Comparison of ENCODE assay signal across 1 cellular context in the genomic region with DNA sequence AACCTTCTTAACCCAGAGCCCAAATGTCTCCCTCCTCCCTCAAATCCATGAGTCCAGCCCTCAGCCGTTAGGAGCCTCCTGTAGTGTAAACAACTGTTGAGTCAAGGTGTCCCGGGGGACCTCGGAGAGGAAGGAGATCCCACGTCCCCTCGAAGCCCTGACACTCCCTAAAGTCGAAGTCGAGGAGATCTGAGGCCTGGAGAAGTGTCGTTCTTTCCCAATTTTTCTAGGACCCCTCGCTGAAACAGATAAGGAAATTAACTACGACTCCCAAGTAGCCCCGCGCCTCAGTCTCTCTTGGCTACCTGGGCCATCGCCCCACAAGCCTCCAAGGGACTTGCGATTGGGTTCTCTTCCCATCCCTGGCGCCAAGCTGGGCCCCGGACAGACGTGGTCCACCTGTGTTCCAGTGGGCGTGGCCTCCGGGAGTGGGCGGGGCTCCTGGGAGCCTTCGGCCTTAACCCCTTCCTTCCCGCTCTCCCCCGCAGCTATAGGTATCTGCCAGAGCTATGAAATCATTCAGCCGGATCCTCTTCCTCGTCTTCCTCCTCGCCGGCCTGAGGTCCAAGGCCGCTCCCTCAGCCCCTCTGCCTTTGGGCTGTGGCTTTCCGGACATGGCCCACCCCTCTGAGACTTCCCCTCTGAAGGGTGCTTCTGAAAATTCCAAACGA.
A peak's percentile ranks its signal among the peaks of the same experiment; 100 is the strongest.
TF ChIP-seq lines count a peak whose summit lies in the region.

No MANE protein-coding gene starts in this region.

TF ChIP-seq in K562, 482 proteins besides CTCF, POLR2A, EP300 and RAD21 (continues in another document):
- TF ChIP-seq, protein P1, sequence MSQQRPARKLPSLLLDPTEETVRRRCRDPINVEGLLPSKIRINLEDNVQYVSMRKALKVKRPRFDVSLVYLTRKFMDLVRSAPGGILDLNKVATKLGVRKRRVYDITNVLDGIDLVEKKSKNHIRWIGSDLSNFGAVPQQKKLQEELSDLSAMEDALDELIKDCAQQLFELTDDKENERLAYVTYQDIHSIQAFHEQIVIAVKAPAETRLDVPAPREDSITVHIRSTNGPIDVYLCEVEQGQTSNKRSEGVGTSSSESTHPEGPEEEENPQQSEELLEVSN (IDR thresholded peaks at IDR 0.05; ENCODE audit: borderline replicate concordance in 1 of 2, extremely low read depth in 1 of 2, insufficient read depth in 1 of 2, insufficient read length in 1 of 2, low read depth in 1 of 2, low read length in 1 of 2, poor library complexity in 1 of 2, severe bottlenecking in 1 of 2), result peak in 1 of 2 experiments; percentile 46
- TF ChIP-seq C11orf30 (IDR thresholded peaks at IDR 0.05; ENCODE audit: low read depth) (no peak), FOXM1 (IDR thresholded peaks at IDR 0.05; ENCODE audit: low read depth) (peak; percentile 71; the same call in 1 of the 2 replicates), FOXM1 (CRISPR knock-in tag; IDR thresholded peaks at IDR 0.05; ENCODE audit: low read depth) (no peak), ZNF263 (CRISPR knock-in tag; IDR thresholded peaks at IDR 0.05; ENCODE audit: borderline replicate concordance) (peak; percentile 94), NFE2L1 (tag; IDR thresholded peaks at IDR 0.05; ENCODE audit: borderline replicate concordance, low read depth) (no peak), HDAC2 (IDR thresholded peaks at IDR 0.05) (peak; percentile 60; the same call in 1 of the 2 replicates), PML (IDR thresholded peaks at IDR 0.05; ENCODE audit: low read length) (no peak), GATA2 (CRISPR knock-in tag; IDR thresholded peaks at IDR 0.05) (no peak), TSC22D4 (tag; IDR thresholded peaks at IDR 0.05) (no peak), ZNF146 (CRISPR knock-in tag; IDR thresholded peaks at IDR 0.05; ENCODE audit: unreplicated experiment) (no peak), NCOA4 (IDR thresholded peaks at IDR 0.05; ENCODE audit: partially characterized antibody) (no peak), YY1 (IDR thresholded peaks at IDR 0.05; ENCODE audit: borderline replicate concordance in 1 of 3, control insufficient read depth in 1 of 3, extremely low read depth in 1 of 3, insufficient read depth in 3 of 3, insufficient read length in 1 of 3, insufficient replicate concordance in 2 of 3, low read depth in 1 of 3, low read length in 2 of 3) (no peak), CTBP1 (IDR thresholded peaks at IDR 0.05; ENCODE audit: borderline replicate concordance) (peak; percentile 28), SPI1 (IDR thresholded peaks at IDR 0.05; ENCODE audit: borderline replicate concordance, low read depth, low read length) (peak; percentile 33; the same call in 1 of the 2 replicates), RFX1 (IDR thresholded peaks at IDR 0.05) (no peak), ETV1 (tag; conservative IDR thresholded peaks at IDR 0.05; ENCODE audit: low read depth) (0 out of 2 replicates have a peak, but pooled peaks have one; percentile 23), RB1 (IDR thresholded peaks at IDR 0.05; ENCODE audit: low read depth) (peak; percentile 56; the same call in 1 of the 2 replicates), FOXA3 (CRISPR knock-in tag; conservative IDR thresholded peaks at IDR 0.05 in 1 of 2, IDR thresholded peaks at IDR 0.05 in 1 of 2) (0 out of 4 replicates have a peak, but pooled peaks of 1 of the 2 experiments have one; percentile 44), MTA3 (IDR thresholded peaks at IDR 0.05; ENCODE audit: borderline replicate concordance) (peak; percentile 37; the same call in 1 of the 2 replicates), EGR1 (conservative IDR thresholded peaks at IDR 0.05) (peak; percentile 53), NEUROD1 (IDR thresholded peaks at IDR 0.05; ENCODE audit: borderline replicate concordance, low read depth, low read length, partially characterized antibody) (peak; percentile 56), TOE1 (IDR thresholded peaks at IDR 0.05; ENCODE audit: borderline replicate concordance) (peak; percentile 88), TOE1 (CRISPR knock-in tag; IDR thresholded peaks at IDR 0.05; ENCODE audit: borderline replicate concordance, low read depth) (no peak), NCOA2 (IDR thresholded peaks at IDR 0.05; ENCODE audit: partially characterized antibody in 2 of 2) (no peak), FOXK2 (conservative IDR thresholded peaks at IDR 0.05 in 1 of 2, IDR thresholded peaks at IDR 0.05 in 1 of 2; ENCODE audit: low read depth in 2 of 2) (peak; percentile 31 to 55; a peak in 2 of 4 replicates)
- TF ChIP-seq, protein P2, sequence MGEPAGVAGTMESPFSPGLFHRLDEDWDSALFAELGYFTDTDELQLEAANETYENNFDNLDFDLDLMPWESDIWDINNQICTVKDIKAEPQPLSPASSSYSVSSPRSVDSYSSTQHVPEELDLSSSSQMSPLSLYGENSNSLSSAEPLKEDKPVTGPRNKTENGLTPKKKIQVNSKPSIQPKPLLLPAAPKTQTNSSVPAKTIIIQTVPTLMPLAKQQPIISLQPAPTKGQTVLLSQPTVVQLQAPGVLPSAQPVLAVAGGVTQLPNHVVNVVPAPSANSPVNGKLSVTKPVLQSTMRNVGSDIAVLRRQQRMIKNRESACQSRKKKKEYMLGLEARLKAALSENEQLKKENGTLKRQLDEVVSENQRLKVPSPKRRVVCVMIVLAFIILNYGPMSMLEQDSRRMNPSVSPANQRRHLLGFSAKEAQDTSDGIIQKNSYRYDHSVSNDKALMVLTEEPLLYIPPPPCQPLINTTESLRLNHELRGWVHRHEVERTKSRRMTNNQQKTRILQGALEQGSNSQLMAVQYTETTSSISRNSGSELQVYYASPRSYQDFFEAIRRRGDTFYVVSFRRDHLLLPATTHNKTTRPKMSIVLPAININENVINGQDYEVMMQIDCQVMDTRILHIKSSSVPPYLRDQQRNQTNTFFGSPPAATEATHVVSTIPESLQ (CRISPR knock-in tag; IDR thresholded peaks at IDR 0.05), result no peak
- TF ChIP-seq, protein P3, sequence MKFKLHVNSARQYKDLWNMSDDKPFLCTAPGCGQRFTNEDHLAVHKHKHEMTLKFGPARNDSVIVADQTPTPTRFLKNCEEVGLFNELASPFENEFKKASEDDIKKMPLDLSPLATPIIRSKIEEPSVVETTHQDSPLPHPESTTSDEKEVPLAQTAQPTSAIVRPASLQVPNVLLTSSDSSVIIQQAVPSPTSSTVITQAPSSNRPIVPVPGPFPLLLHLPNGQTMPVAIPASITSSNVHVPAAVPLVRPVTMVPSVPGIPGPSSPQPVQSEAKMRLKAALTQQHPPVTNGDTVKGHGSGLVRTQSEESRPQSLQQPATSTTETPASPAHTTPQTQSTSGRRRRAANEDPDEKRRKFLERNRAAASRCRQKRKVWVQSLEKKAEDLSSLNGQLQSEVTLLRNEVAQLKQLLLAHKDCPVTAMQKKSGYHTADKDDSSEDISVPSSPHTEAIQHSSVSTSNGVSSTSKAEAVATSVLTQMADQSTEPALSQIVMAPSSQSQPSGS (CRISPR knock-in tag; IDR thresholded peaks at IDR 0.05), result no peak
- TF ChIP-seq, protein P4, sequence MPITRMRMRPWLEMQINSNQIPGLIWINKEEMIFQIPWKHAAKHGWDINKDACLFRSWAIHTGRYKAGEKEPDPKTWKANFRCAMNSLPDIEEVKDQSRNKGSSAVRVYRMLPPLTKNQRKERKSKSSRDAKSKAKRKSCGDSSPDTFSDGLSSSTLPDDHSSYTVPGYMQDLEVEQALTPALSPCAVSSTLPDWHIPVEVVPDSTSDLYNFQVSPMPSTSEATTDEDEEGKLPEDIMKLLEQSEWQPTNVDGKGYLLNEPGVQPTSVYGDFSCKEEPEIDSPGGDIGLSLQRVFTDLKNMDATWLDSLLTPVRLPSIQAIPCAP (CRISPR knock-in tag; IDR thresholded peaks at IDR 0.05; ENCODE audit: borderline replicate concordance), result no peak
- TF ChIP-seq, protein P5, sequence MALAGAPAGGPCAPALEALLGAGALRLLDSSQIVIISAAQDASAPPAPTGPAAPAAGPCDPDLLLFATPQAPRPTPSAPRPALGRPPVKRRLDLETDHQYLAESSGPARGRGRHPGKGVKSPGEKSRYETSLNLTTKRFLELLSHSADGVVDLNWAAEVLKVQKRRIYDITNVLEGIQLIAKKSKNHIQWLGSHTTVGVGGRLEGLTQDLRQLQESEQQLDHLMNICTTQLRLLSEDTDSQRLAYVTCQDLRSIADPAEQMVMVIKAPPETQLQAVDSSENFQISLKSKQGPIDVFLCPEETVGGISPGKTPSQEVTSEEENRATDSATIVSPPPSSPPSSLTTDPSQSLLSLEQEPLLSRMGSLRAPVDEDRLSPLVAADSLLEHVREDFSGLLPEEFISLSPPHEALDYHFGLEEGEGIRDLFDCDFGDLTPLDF (CRISPR knock-in tag; IDR thresholded peaks at IDR 0.05), result no peak
- TF ChIP-seq, protein P6, sequence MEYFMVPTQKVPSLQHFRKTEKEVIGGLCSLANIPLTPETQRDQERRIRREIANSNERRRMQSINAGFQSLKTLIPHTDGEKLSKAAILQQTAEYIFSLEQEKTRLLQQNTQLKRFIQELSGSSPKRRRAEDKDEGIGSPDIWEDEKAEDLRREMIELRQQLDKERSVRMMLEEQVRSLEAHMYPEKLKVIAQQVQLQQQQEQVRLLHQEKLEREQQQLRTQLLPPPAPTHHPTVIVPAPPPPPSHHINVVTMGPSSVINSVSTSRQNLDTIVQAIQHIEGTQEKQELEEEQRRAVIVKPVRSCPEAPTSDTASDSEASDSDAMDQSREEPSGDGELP (CRISPR knock-in tag; IDR thresholded peaks at IDR 0.05; ENCODE audit: borderline replicate concordance), result peak; percentile 53; the same call in 1 of the 2 replicates
- TF ChIP-seq, protein P7, sequence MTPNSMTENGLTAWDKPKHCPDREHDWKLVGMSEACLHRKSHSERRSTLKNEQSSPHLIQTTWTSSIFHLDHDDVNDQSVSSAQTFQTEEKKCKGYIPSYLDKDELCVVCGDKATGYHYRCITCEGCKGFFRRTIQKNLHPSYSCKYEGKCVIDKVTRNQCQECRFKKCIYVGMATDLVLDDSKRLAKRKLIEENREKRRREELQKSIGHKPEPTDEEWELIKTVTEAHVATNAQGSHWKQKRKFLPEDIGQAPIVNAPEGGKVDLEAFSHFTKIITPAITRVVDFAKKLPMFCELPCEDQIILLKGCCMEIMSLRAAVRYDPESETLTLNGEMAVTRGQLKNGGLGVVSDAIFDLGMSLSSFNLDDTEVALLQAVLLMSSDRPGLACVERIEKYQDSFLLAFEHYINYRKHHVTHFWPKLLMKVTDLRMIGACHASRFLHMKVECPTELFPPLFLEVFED (CRISPR knock-in tag; conservative IDR thresholded peaks at IDR 0.05), result no peak
- TF ChIP-seq, protein P8, sequence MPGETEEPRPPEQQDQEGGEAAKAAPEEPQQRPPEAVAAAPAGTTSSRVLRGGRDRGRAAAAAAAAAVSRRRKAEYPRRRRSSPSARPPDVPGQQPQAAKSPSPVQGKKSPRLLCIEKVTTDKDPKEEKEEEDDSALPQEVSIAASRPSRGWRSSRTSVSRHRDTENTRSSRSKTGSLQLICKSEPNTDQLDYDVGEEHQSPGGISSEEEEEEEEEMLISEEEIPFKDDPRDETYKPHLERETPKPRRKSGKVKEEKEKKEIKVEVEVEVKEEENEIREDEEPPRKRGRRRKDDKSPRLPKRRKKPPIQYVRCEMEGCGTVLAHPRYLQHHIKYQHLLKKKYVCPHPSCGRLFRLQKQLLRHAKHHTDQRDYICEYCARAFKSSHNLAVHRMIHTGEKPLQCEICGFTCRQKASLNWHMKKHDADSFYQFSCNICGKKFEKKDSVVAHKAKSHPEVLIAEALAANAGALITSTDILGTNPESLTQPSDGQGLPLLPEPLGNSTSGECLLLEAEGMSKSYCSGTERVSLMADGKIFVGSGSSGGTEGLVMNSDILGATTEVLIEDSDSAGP (CRISPR knock-in tag; IDR thresholded peaks at IDR 0.05), result peak; percentile 31; the same call in 1 of the 2 replicates
- TF ChIP-seq, protein P9, sequence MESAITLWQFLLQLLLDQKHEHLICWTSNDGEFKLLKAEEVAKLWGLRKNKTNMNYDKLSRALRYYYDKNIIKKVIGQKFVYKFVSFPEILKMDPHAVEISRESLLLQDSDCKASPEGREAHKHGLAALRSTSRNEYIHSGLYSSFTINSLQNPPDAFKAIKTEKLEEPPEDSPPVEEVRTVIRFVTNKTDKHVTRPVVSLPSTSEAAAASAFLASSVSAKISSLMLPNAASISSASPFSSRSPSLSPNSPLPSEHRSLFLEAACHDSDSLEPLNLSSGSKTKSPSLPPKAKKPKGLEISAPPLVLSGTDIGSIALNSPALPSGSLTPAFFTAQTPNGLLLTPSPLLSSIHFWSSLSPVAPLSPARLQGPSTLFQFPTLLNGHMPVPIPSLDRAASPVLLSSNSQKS (CRISPR knock-in tag; IDR thresholded peaks at IDR 0.05), result no peak
- TF ChIP-seq, protein P10, sequence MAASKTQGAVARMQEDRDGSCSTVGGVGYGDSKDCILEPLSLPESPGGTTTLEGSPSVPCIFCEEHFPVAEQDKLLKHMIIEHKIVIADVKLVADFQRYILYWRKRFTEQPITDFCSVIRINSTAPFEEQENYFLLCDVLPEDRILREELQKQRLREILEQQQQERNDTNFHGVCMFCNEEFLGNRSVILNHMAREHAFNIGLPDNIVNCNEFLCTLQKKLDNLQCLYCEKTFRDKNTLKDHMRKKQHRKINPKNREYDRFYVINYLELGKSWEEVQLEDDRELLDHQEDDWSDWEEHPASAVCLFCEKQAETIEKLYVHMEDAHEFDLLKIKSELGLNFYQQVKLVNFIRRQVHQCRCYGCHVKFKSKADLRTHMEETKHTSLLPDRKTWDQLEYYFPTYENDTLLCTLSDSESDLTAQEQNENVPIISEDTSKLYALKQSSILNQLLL (CRISPR knock-in tag; IDR thresholded peaks at IDR 0.05; ENCODE audit: borderline replicate concordance), result no peak
- TF ChIP-seq, protein P11, sequence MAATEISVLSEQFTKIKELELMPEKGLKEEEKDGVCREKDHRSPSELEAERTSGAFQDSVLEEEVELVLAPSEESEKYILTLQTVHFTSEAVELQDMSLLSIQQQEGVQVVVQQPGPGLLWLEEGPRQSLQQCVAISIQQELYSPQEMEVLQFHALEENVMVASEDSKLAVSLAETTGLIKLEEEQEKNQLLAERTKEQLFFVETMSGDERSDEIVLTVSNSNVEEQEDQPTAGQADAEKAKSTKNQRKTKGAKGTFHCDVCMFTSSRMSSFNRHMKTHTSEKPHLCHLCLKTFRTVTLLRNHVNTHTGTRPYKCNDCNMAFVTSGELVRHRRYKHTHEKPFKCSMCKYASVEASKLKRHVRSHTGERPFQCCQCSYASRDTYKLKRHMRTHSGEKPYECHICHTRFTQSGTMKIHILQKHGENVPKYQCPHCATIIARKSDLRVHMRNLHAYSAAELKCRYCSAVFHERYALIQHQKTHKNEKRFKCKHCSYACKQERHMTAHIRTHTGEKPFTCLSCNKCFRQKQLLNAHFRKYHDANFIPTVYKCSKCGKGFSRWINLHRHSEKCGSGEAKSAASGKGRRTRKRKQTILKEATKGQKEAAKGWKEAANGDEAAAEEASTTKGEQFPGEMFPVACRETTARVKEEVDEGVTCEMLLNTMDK (IDR thresholded peaks at IDR 0.05; ENCODE audit: borderline replicate concordance, insufficient read depth, low read depth, low read length, poor library complexity, severe bottlenecking), result no peak
